In the genomic region with DNA sequence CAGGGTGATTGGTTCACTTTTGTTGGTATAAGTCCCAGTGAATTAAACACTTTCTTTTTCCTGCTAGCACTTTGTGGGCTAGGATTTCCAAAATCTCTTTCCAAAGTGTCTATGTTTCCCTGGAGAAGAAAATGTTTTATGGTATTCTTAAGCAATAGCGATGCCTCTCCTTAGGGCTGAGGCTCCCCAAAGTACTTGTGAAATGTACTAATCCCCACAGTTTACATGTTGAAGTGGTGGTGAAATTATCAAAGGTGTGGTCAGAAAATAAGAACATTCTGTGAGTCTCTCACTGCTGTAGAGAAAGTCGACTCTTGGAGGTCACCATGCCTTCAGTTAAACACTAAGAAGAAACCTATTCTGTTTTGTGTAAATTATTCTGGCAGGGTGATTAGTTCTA, we compare ENCODE assay signal across 30 cellular contexts. TPM values are rescaled to one million over a fixed set of nuclear protein-coding genes. Genes with fewer than 3 reads are reported as not detected.
"Had no signal": no experiment of that assay in that cellular context is flagged by ENCODE, and none has a peak within 500 bp of the region (broad histone marks: within the 10 kb centered on the region; RNA-seq: fewer than 3 reads in every experiment).

No MANE protein-coding gene starts in this region.

- FAIRE-seq: endometrium, frontal cortex had no signal

- ATAC-seq: activated CD8-positive, alpha-beta memory T cell treated with anti-CD3 and anti-CD28 coated beads, Interleukin-2, amount 10 ng/mL, durations not matched to agents 7 days and 5 days; activated T-helper 17 cell treated with anti-CD3 and anti-CD28 coated beads, Interleukin-2, amount 50 U/mL, for 72 hours; naive thymus-derived CD4-positive, alpha-beta T cell; right lobe of liver; stimulated activated memory B cell treated with anti-CD40 and anti-IgM and Interleukin-4, amounts not matched to agents 10 μg/mL and 1 μg/mL and 100 μg/mL, for 72 hours had no signal

- H3K36me3 ChIP-seq: brain microvascular endothelial cell, heart right ventricle, neural progenitor cell, right lobe of liver, spleen, thoracic aorta, upper lobe of left lung had no signal

- H3K27me3 ChIP-seq: brain microvascular endothelial cell, neural progenitor cell, right lobe of liver, spleen, upper lobe of left lung had no signal

- H3K4me3 ChIP-seq: heart right ventricle, neural progenitor cell, psoas muscle, right lobe of liver, spleen, thoracic aorta, upper lobe of left lung had no signal

- DNase-seq: activated CD4-positive, alpha-beta memory T cell treated with anti-CD3 and anti-CD28 coated beads, Interleukin-2, amount 10 ng/mL, durations not matched to agents 7 days and 5 days; activated CD4-positive, alpha-beta T cell treated with anti-CD3 and anti-CD28 coated beads for 48 hours; activated CD4-positive, CD25-positive, alpha-beta regulatory T cell; activated CD8-positive, alpha-beta memory T cell treated with anti-CD3 and anti-CD28 coated beads, Interleukin-2, amount 10 ng/mL, durations not matched to agents 7 days and 5 days; activated naive CD4-positive, alpha-beta T cell; activated naive CD8-positive, alpha-beta T cell treated with anti-CD3 and anti-CD28 coated beads, Interleukin-2, amount 10 ng/mL, durations not matched to agents 7 days and 5 days; activated T-cell treated with anti-CD3 and anti-CD28 coated beads, Interleukin-2, amount 50 U/mL, for 1 hour; anterior cingulate cortex; brain microvascular endothelial cell; cerebellar nuclear complex; cortex of kidney; heart right ventricle; kidney glomerular epithelial cell; mesendoderm; naive thymus-derived CD4-positive, alpha-beta T cell; psoas muscle; right lobe of liver; spleen; stimulated activated CD4-positive, alpha-beta T cell treated with anti-CD3 and anti-CD28 coated beads, Interleukin-4, amount 100 ng/mL, for 4 hours; SW 1271; upper lobe of left lung had no signal

RNA-seq across cellular contexts. Expression of a gene that starts 51.5 kb away (rescaled TPM):
- total RNA-seq: activated CD4-positive, alpha-beta memory T cell treated with anti-CD3 and anti-CD28 coated beads, Interleukin-2, amount 10 ng/mL, durations not matched to agents 7 days and 5 days; activated CD8-positive, alpha-beta memory T cell treated with anti-CD3 and anti-CD28 coated beads, Interleukin-2, amount 10 ng/mL, durations not matched to agents 7 days and 5 days; activated naive CD8-positive, alpha-beta T cell treated with anti-CD3 and anti-CD28 coated beads, Interleukin-2, amount 10 ng/mL, durations not matched to agents 7 days and 5 days; activated T-helper 17 cell treated with anti-CD3 and anti-CD28 coated beads, Interleukin-2, amount 50 U/mL, for 72 hours; frontal cortex; heart right ventricle; liver; mucosa of gallbladder; naive thymus-derived CD4-positive, alpha-beta T cell; osteocyte; psoas muscle; right lobe of liver; spleen; thoracic aorta; upper lobe of left lung had no signal
